Comparison of ENCODE assay signal across 26 cellular contexts in genomic region chr7:121307021-121307575, GRCh38. TPM values are rescaled to one million over a fixed set of nuclear protein-coding genes. Genes with fewer than 3 reads are reported as not detected.
DNase-seq lines count a peak whose midpoint lies in the region; ATAC-seq and TF ChIP-seq lines count a peak whose summit lies in the region.
"Had no signal": no experiment of that assay in that cellular context is flagged by ENCODE, and none has a peak within 500 bp of the region (broad histone marks: within the 10 kb centered on the region; RNA-seq: fewer than 3 reads in every experiment).

No MANE protein-coding gene starts in this region.

- DNase-seq in activated B cell treated with CpG ODN at 0.5 μM for 24 hours (no peak), memory B cell (ENCODE audit: low spot score in 2 of 2) (no peak), ascending aorta (ENCODE audit: low spot score in 2 of 2) (no peak), NCI-H1092 treated with DMSO at 0.1 percent for 48 hours (lab: John Stamatoyannopoulos, UW) (no peak)
- DNase-seq in activated CD8-positive, alpha-beta T cell treated with anti-CD3 and anti-CD28 coated beads for 36 hours: no peak
- DNase-seq: activated CD4-positive, alpha-beta T cell treated with anti-CD3 and anti-CD28 coated beads for 48 hours; activated CD8-positive, alpha-beta memory T cell treated with anti-CD3 and anti-CD28 coated beads, Interleukin-2, amount 10 ng/mL, durations not matched to agents 7 days and 5 days; activated effector memory CD4-positive, alpha-beta T cell treated with Interleukin-2 at 50 U/mL for 16 hours; Calu3; effector memory CD8-positive, alpha-beta T cell; NCI-H1048; NCI-H1930; NCI-H526; posterior cingulate gyrus; sigmoid colon; stimulated activated CD4-positive, alpha-beta T cell treated with anti-CD3 and anti-CD28 coated beads, Interleukin-15, amount 100 ng/mL, for 24 hours; stomach; transverse colon had no signal

- CTCF ChIA-PET in activated B cell treated with CpG ODN at 0.5 μM for 24 hours (lab: Charles Lee): no interaction called here
- CTCF ChIA-PET in activated CD8-positive, alpha-beta T cell treated with anti-CD3 and anti-CD28 coated beads for 36 hours (lab: Charles Lee): no interaction called here

- no peak overlapping the region for H3K27ac ChIP-seq in ascending aorta
- H3K27ac ChIP-seq: GM23248, RWPE1, sigmoid colon, stomach, transverse colon had no signal

- peaks cover 6% of the 10 kb centered on the region for H3K9me3 Mint-ChIP-seq in activated B cell treated with CpG ODN at 0.5 μM for 24 hours
- H3K9me3 Mint-ChIP-seq in memory B cell: peaks cover 12% of the 10 kb centered on the region
- no peaks in the 10 kb centered on the region for H3K9me3 Mint-ChIP-seq in activated CD8-positive, alpha-beta T cell treated with anti-CD3 and anti-CD28 coated beads for 36 hours
- H3K9me3 Mint-ChIP-seq: effector memory CD8-positive, alpha-beta T cell had no signal

- no peaks in the 10 kb centered on the region for H3K27me3 ChIP-seq in ascending aorta
- H3K27me3 ChIP-seq: sigmoid colon, stomach, transverse colon had no signal

- H3K4me1 ChIP-seq in ascending aorta: no peaks in the 10 kb centered on the region
- H3K4me1 ChIP-seq: sigmoid colon, stomach, transverse colon had no signal

- H3K36me3 ChIP-seq in ascending aorta: no peaks in the 10 kb centered on the region
- H3K36me3 ChIP-seq: sigmoid colon, stomach, transverse colon had no signal

- no peaks in the 10 kb centered on the region for H3K9me3 ChIP-seq in ascending aorta
- H3K9me3 ChIP-seq: sigmoid colon, stomach, transverse colon had no signal

- no peaks in the 10 kb centered on the region for H3K27me3 Mint-ChIP-seq in activated B cell treated with CpG ODN at 0.5 μM for 24 hours
- H3K27me3 Mint-ChIP-seq in memory B cell: no peaks in the 10 kb centered on the region
- peaks cover 28% of the 10 kb centered on the region for H3K27me3 Mint-ChIP-seq in activated CD8-positive, alpha-beta T cell treated with anti-CD3 and anti-CD28 coated beads for 36 hours
- H3K27me3 Mint-ChIP-seq: brain had no signal

- intact Hi-C loops in activated B cell treated with CpG ODN at 0.5 μM for 24 hours (cut with micrococcal nuclease): no loop called here
- intact Hi-C loops in ascending aorta (cut with DNase I): no loop called here
- intact Hi-C loops in activated CD8-positive, alpha-beta T cell treated with anti-CD3 and anti-CD28 coated beads for 36 hours (cut with micrococcal nuclease): no loop called here

- ATAC-seq in GM18868 (IDR thresholded peaks at IDR 0.05; ENCODE audit: unreplicated experiment) (peak; percentile 51), HG02870 (IDR thresholded peaks at IDR 0.05; ENCODE audit: unreplicated experiment) (peak; percentile 30), activated B cell treated with CpG ODN at 0.5 μM for 24 hours (ENCODE audit: low read depth) (no peak), memory B cell (ENCODE audit: low read depth) (no peak)
- no peak for ATAC-seq in activated CD8-positive, alpha-beta T cell treated with anti-CD3 and anti-CD28 coated beads for 36 hours
- ATAC-seq: activated CD8-positive, alpha-beta memory T cell treated with anti-CD3 and anti-CD28 coated beads, Interleukin-2, amount 10 ng/mL, durations not matched to agents 7 days and 5 days; effector memory CD8-positive, alpha-beta T cell had no signal

- H3K4me1 Mint-ChIP-seq in activated B cell treated with CpG ODN at 0.5 μM for 24 hours (peaks cover 54% of the 10 kb centered on the region), memory B cell (peaks cover 38% of the 10 kb centered on the region)
- H3K4me1 Mint-ChIP-seq in activated CD8-positive, alpha-beta T cell treated with anti-CD3 and anti-CD28 coated beads for 36 hours (ENCODE audit: low read depth): peaks cover 9% of the 10 kb centered on the region
- H3K4me1 Mint-ChIP-seq: activated CD8-positive, alpha-beta memory T cell treated with anti-CD3 and anti-CD28 coated beads, Interleukin-2, amount 10 ng/mL, durations not matched to agents 7 days and 5 days; CD14-positive monocyte had no signal

- peak overlapping the region; percentile 56 for H3K27ac Mint-ChIP-seq in activated B cell treated with CpG ODN at 0.5 μM for 24 hours
- H3K27ac Mint-ChIP-seq in memory B cell: peak overlapping the region; percentile 57
- H3K27ac Mint-ChIP-seq in activated CD8-positive, alpha-beta T cell treated with anti-CD3 and anti-CD28 coated beads for 36 hours: no peak overlapping the region
- H3K27ac Mint-ChIP-seq: activated CD8-positive, alpha-beta memory T cell treated with anti-CD3 and anti-CD28 coated beads, Interleukin-2, amount 10 ng/mL, durations not matched to agents 7 days and 5 days; brain; CD14-positive monocyte; effector memory CD8-positive, alpha-beta T cell had no signal

- POLR2A ChIA-PET in activated B cell treated with CpG ODN at 0.5 μM for 24 hours (lab: Charles Lee): interaction anchor here (0.6 to 0.9 kb wide), 2 partner anchors 23 to 357 kb away, joined by 3 to 9 read pairs; partner anchors contain the start of gene ING3
- POLR2A ChIA-PET in activated CD8-positive, alpha-beta T cell treated with anti-CD3 and anti-CD28 coated beads for 36 hours (lab: Charles Lee): no interaction called here

- H3K36me3 Mint-ChIP-seq in activated B cell treated with CpG ODN at 0.5 μM for 24 hours (ENCODE audit: low read depth) (peaks cover 48% of the 10 kb centered on the region), memory B cell (peaks cover 51% of the 10 kb centered on the region)
- no peaks in the 10 kb centered on the region for H3K36me3 Mint-ChIP-seq in activated CD8-positive, alpha-beta T cell treated with anti-CD3 and anti-CD28 coated beads for 36 hours (ENCODE audit: low read depth)
- H3K36me3 Mint-ChIP-seq: activated CD8-positive, alpha-beta memory T cell treated with anti-CD3 and anti-CD28 coated beads, Interleukin-2, amount 10 ng/mL, durations not matched to agents 7 days and 5 days; brain; CD14-positive monocyte had no signal

- H3K4me3 Mint-ChIP-seq in activated B cell treated with CpG ODN at 0.5 μM for 24 hours: no peak overlapping the region
- no peak overlapping the region for H3K4me3 Mint-ChIP-seq in memory B cell
- H3K4me3 Mint-ChIP-seq in activated CD8-positive, alpha-beta T cell treated with anti-CD3 and anti-CD28 coated beads for 36 hours: no peak overlapping the region
- H3K4me3 Mint-ChIP-seq: activated CD8-positive, alpha-beta memory T cell treated with anti-CD3 and anti-CD28 coated beads, Interleukin-2, amount 10 ng/mL, durations not matched to agents 7 days and 5 days; brain; CD14-positive monocyte; effector memory CD8-positive, alpha-beta T cell had no signal

- TF ChIP-seq CTCF in activated B cell treated with CpG ODN at 0.5 μM for 24 hours (IDR thresholded peaks at IDR 0.05) (no peak), ascending aorta (IDR thresholded peaks at IDR 0.05) (no peak)
- TF ChIP-seq CTCF in activated CD8-positive, alpha-beta T cell treated with anti-CD3 and anti-CD28 coated beads for 36 hours (IDR thresholded peaks at IDR 0.05): no peak

- H3K4me3 ChIP-seq in ascending aorta: no peak overlapping the region
- H3K4me3 ChIP-seq: GM23248, sigmoid colon, stomach, transverse colon had no signal

RNA-seq across cellular contexts. Expression of gene WNT16, which starts 21.7 kb away (rescaled TPM):
- total RNA-seq in activated B cell treated with CpG ODN at 0.5 μM for 24 hours (4.9 and 6.7 TPM in 2 replicates), ascending aorta (not detected)
- not detected for total RNA-seq in activated CD8-positive, alpha-beta T cell treated with anti-CD3 and anti-CD28 coated beads for 36 hours
- total RNA-seq: activated CD8-positive, alpha-beta memory T cell treated with anti-CD3 and anti-CD28 coated beads, Interleukin-2, amount 10 ng/mL, durations not matched to agents 7 days and 5 days; Calu3; liver; T-helper 2 cell treated with Interferon-gamma antibody and Interleukin-4, amounts not matched to agents 100 ng/mL and 5 ng/mL, for 36 hours had no signal

Comparison
In these comparisons a context has a peak if more than half of its experiments do, and no peak if none do; other contexts are left out.
1. ATAC-seq: peak in GM18868 (single experiment) and HG02870 (single experiment); none in activated B cell treated with CpG ODN at 0.5 μM for 24 hours (single experiment), memory B cell (single experiment) and activated CD8-positive, alpha-beta T cell treated with anti-CD3 and anti-CD28 coated beads for 36 hours (single experiment).